In genomic region chr2:126662623-126663022, GRCh38 we compare ENCODE assay signal across 11 cellular contexts.
A peak's percentile ranks its signal among the peaks of the same experiment; 100 is the strongest.
DNase-seq lines count a peak whose midpoint lies in the region; ATAC-seq and TF ChIP-seq lines count a peak whose summit lies in the region.
"Had no signal": no experiment of that assay in that cellular context is flagged by ENCODE, and none has a peak within 500 bp of the region (broad histone marks: within the 10 kb centered on the region; RNA-seq: fewer than 3 reads in every experiment).

No MANE protein-coding gene starts in this region.

- peak; percentile 11 for ATAC-seq in activated naive CD8-positive, alpha-beta T cell treated with anti-CD3 and anti-CD28 coated beads, Interleukin-2, amount 50 U/mL, for 24 hours
- ATAC-seq in GM18505 (IDR thresholded peaks at IDR 0.05; ENCODE audit: unreplicated experiment) (no peak), HG02642 (IDR thresholded peaks at IDR 0.05; ENCODE audit: poor library complexity, unreplicated experiment) (no peak)

- H3K36me3 Mint-ChIP-seq in activated naive CD8-positive, alpha-beta T cell treated with anti-CD3 and anti-CD28 coated beads, Interleukin-2, amount 50 U/mL, for 24 hours (ENCODE audit: low read depth), result peaks cover 55% of the 10 kb centered on the region

- peaks cover 70 to 78% of the 10 kb centered on the region in 2 experiments for H3K4me1 ChIP-seq in neutrophil (ENCODE audit: control insufficient read depth in 1 of 2, insufficient read depth in 1 of 2, low read depth in 1 of 2, low read length in 1 of 2)

- TF ChIP-seq POLR2A in GM18505 (IDR thresholded peaks at IDR 0.05; ENCODE audit: borderline replicate concordance, extremely low read depth, insufficient read depth, insufficient read length), result no peak

- DNase-seq in GM06990 (ENCODE audit: extremely low read depth, insufficient read length) (no peak), MV-4-11 (lab: John Stamatoyannopoulos, UW) (peak; percentile 5), GM03348 (ENCODE audit: low spot score) (no peak)
- DNase-seq in activated naive CD8-positive, alpha-beta T cell treated with anti-CD3 and anti-CD28 coated beads, Interleukin-2, amount 50 U/mL, for 24 hours, result peak; percentile 11
- DNase-seq: NCI-H2171, nucleus accumbens had no signal

- peak overlapping the region; percentile 96 for H3K27ac Mint-ChIP-seq in activated naive CD8-positive, alpha-beta T cell treated with anti-CD3 and anti-CD28 coated beads, Interleukin-2, amount 50 U/mL, for 24 hours

- no peak for TF ChIP-seq CTCF in GM06990 (IDR thresholded peaks at IDR 0.05; ENCODE audit: insufficient read depth, low read length, poor library complexity, severe bottlenecking)
- no peak for TF ChIP-seq CTCF in neutrophil (IDR thresholded peaks at IDR 0.05)

- H3K4me3 Mint-ChIP-seq in activated naive CD8-positive, alpha-beta T cell treated with anti-CD3 and anti-CD28 coated beads, Interleukin-2, amount 50 U/mL, for 24 hours, result peak overlapping the region; percentile 62

- no peaks in the 10 kb centered on the region for H3K9me3 ChIP-seq in neutrophil
- H3K9me3 ChIP-seq: thoracic aorta had no signal

- H3K4me1 Mint-ChIP-seq in activated naive CD8-positive, alpha-beta T cell treated with anti-CD3 and anti-CD28 coated beads, Interleukin-2, amount 50 U/mL, for 24 hours, result peaks cover 95% of the 10 kb centered on the region

- H3K4me3 ChIP-seq in GM06990 (replicated peaks; ENCODE audit: low read depth, low read length), result peak overlapping the region; percentile 54
- H3K4me3 ChIP-seq in neutrophil (ENCODE audit: low read depth in 1 of 2, low read length in 1 of 2), result peak overlapping the region in 1 of 2 experiments; percentile 9
- H3K4me3 ChIP-seq: thoracic aorta had no signal

- H3K36me3 ChIP-seq in GM06990 (ENCODE audit: control insufficient read depth, insufficient read depth, low read length), result peaks cover 3% of the 10 kb centered on the region
- H3K36me3 ChIP-seq in neutrophil, result no peaks in the 10 kb centered on the region
- H3K36me3 ChIP-seq: thoracic aorta had no signal

- H3K27me3 ChIP-seq in GM06990 (replicated peaks; ENCODE audit: control insufficient read depth, insufficient read depth, low read length) (no peaks in the 10 kb centered on the region), neutrophil (no peaks in the 10 kb centered on the region)

- no peaks in the 10 kb centered on the region for H3K27me3 Mint-ChIP-seq in activated naive CD8-positive, alpha-beta T cell treated with anti-CD3 and anti-CD28 coated beads, Interleukin-2, amount 50 U/mL, for 24 hours

- H3K9me3 Mint-ChIP-seq in activated naive CD8-positive, alpha-beta T cell treated with anti-CD3 and anti-CD28 coated beads, Interleukin-2, amount 50 U/mL, for 24 hours, result no peaks in the 10 kb centered on the region

- peak overlapping the region; percentile 92 for H3K27ac ChIP-seq in neutrophil
- H3K27ac ChIP-seq: epithelial cell of prostate, thoracic aorta had no signal

Comparison
In these comparisons a context has a peak if more than half of its experiments do, and no peak if none do; other contexts are left out.
1. DNase-seq: peak in MV-4-11 (single experiment) and activated naive CD8-positive, alpha-beta T cell treated with anti-CD3 and anti-CD28 coated beads, Interleukin-2, amount 50 U/mL, for 24 hours (single experiment); none in GM06990 (single experiment) and GM03348 (single experiment).